In the genomic region with DNA sequence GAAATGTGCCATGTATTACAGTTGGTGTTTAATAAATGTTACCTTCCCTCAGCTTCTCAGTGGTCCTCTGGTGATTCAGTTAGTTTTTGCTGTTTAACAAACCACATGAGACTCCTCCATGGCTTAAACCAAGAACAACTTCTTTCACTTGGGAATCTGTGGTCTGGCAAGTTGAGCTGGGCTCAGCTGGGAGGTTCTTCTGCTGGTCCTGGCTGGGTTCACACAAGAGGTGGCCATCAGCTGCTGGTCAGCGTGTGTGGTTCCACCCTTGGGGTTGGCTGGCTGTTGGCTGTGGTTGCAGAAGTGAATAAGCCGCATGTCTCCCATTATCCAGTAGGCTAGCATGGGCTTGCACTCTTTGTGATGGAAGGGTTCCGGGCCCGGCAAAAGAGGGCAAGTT, we compare ENCODE assay signal across 31 cellular contexts.
"Had no signal": no experiment of that assay in that cellular context is flagged by ENCODE, and none has a peak within 500 bp of the region (broad histone marks: within the 10 kb centered on the region; RNA-seq: fewer than 3 reads in every experiment).

No MANE protein-coding gene starts in this region.

- H3K4me1 Mint-ChIP-seq: naive B cell; nephron progenitor cell; neural crest cell; stimulated activated memory B cell treated with anti-CD40 and anti-IgM and Interleukin-4, amounts not matched to agents 10 μg/mL and 1 μg/mL and 100 μg/mL, for 72 hours; stimulated activated naive CD8-positive, alpha-beta T cell treated with anti-CD3 and anti-CD28 coated beads, Interleukin-15, amount 100 ng/mL, for 72 hours had no signal

- H3K27ac Mint-ChIP-seq: naive B cell; naive thymus-derived CD8-positive, alpha-beta T cell; natural killer cell treated with Interleukin-12 subunit alpha and Interleukin-12 subunit beta and Interleukin-15 and Interleukin-18, amount 100 ng/mL, for 72 hours; nephron progenitor cell; progenitor cell of endocrine pancreas; stimulated activated memory B cell treated with anti-CD40 and anti-IgM and Interleukin-4, amounts not matched to agents 10 μg/mL and 1 μg/mL and 100 μg/mL, for 72 hours had no signal

- H3K4me1 ChIP-seq: pancreas, psoas muscle, spleen, suprapubic skin, testis, tibial artery, transverse colon, upper lobe of left lung, uterus had no signal

- H3K27ac ChIP-seq: neutrophil, pancreas, psoas muscle, skin epidermis, spleen, suprapubic skin, testis, tibial artery, transverse colon, upper lobe of left lung, uterus had no signal

- H3K36me3 ChIP-seq: neutrophil, pancreas, suprapubic skin, transverse colon, upper lobe of left lung, uterus had no signal

- H3K4me2 ChIP-seq: smooth muscle cell had no signal

- H3K4me3 ChIP-seq: pancreas, psoas muscle, skin epidermis, smooth muscle cell, spleen, suprapubic skin, testis, tibial artery, transverse colon, upper lobe of left lung, uterus had no signal

- ATAC-seq: naive thymus-derived CD8-positive, alpha-beta T cell; natural killer cell treated with Interleukin-12 subunit alpha and Interleukin-12 subunit beta and Interleukin-15 and Interleukin-18, amount 100 ng/mL, for 72 hours; pancreas; psoas muscle; right cardiac atrium; sciatic nerve; stimulated activated memory B cell treated with anti-CD40 and anti-IgM and Interleukin-4, amounts not matched to agents 10 μg/mL and 1 μg/mL and 100 μg/mL, for 72 hours; stimulated activated naive CD8-positive, alpha-beta T cell treated with anti-CD3 and anti-CD28 coated beads, Interleukin-15, amount 100 ng/mL, for 72 hours; stimulated activated naive CD8-positive, alpha-beta T cell treated with anti-CD3 and anti-CD28 coated beads, Interleukin-15, Interleukin-2, amounts not matched to agents 100 U/mL and 50 U/mL, for 24 hours had no signal

- H3K27me3 ChIP-seq: pancreas, spleen, suprapubic skin, testis, tibial artery, transverse colon, upper lobe of left lung, uterus had no signal

- H3K36me3 Mint-ChIP-seq: natural killer cell treated with Interleukin-12 subunit alpha and Interleukin-12 subunit beta and Interleukin-15 and Interleukin-18, amount 100 ng/mL, for 72 hours had no signal

- H3K4me3 Mint-ChIP-seq: naive B cell; naive thymus-derived CD8-positive, alpha-beta T cell; natural killer cell treated with Interleukin-12 subunit alpha and Interleukin-12 subunit beta and Interleukin-15 and Interleukin-18, amount 100 ng/mL, for 72 hours; nephron progenitor cell; neural crest cell; stimulated activated memory B cell treated with anti-CD40 and anti-IgM and Interleukin-4, amounts not matched to agents 10 μg/mL and 1 μg/mL and 100 μg/mL, for 72 hours; stimulated activated naive CD8-positive, alpha-beta T cell treated with anti-CD3 and anti-CD28 coated beads, Interleukin-15, amount 100 ng/mL, for 72 hours had no signal

- H3K9me3 ChIP-seq: neutrophil, pancreas, testis, uterus had no signal

- H3K27me3 Mint-ChIP-seq: naive thymus-derived CD8-positive, alpha-beta T cell; natural killer cell treated with Interleukin-12 subunit alpha and Interleukin-12 subunit beta and Interleukin-15 and Interleukin-18, amount 100 ng/mL, for 72 hours; stimulated activated memory B cell treated with anti-CD40 and anti-IgM and Interleukin-4, amounts not matched to agents 10 μg/mL and 1 μg/mL and 100 μg/mL, for 72 hours; stimulated activated naive CD8-positive, alpha-beta T cell treated with anti-CD3 and anti-CD28 coated beads, Interleukin-15, amount 100 ng/mL, for 72 hours had no signal

- DNase-seq: naive B cell; naive thymus-derived CD8-positive, alpha-beta T cell; nephron progenitor cell; nucleus accumbens; pancreas; psoas muscle; right cardiac atrium; spleen; stimulated activated CD4-positive, alpha-beta T cell treated with anti-CD3 and anti-CD28 coated beads, Interleukin-12 subunit alpha, Interleukin-12 subunit beta, amount 100 ng/mL, for 4 hours; stimulated activated CD4-positive, alpha-beta T cell treated with anti-CD3 and anti-CD28 coated beads, Interleukin-1b, Interleukin-23, amount 100 ng/mL, for 48 hours; stimulated activated CD4-positive, alpha-beta T cell treated with anti-CD3 and anti-CD28 coated beads, Interleukin-4, amount 100 ng/mL, for 1 hour; stimulated activated CD4-positive, alpha-beta T cell treated with anti-CD3 and anti-CD28 coated beads, Interleukin-4, amount 100 ng/mL, for 4 hours; stimulated activated CD8-positive, alpha-beta memory T cell treated with anti-CD3 and anti-CD28 coated beads, Interleukin-4, amount 100 ng/mL, for 48 hours; stimulated activated naive CD4-positive, alpha-beta T cell; stimulated activated naive CD8-positive, alpha-beta T cell treated with anti-CD3 and anti-CD28 coated beads, Interleukin-15, amount 100 ng/mL, for 72 hours; stimulated activated naive CD8-positive, alpha-beta T cell treated with anti-CD3 and anti-CD28 coated beads, Interleukin-15, Interleukin-2, amounts not matched to agents 100 U/mL and 50 U/mL, for 24 hours; substantia nigra; testis; tibial artery; transverse colon; upper lobe of left lung; uterus had no signal

- H3K9me3 Mint-ChIP-seq: natural killer cell treated with Interleukin-12 subunit alpha and Interleukin-12 subunit beta and Interleukin-15 and Interleukin-18, amount 100 ng/mL, for 72 hours had no signal
